10 cellular contexts compared by ENCODE assay signal in genomic region chr5:75894482-75894881, GRCh38.
"Had no signal": no experiment of that assay in that cellular context is flagged by ENCODE, and none has a peak within 500 bp of the region (broad histone marks: within the 10 kb centered on the region; RNA-seq: fewer than 3 reads in every experiment).

No MANE protein-coding gene starts in this region.

- H3K9me3 ChIP-seq: HAP-1 had no signal

- H3K4me3 Mint-ChIP-seq: HFFc6 had no signal

- DNase-seq: GM23248, GOT3, H7, HFFc6, IMR-90, KG1 had no signal

- FAIRE-seq: K562 had no signal

- H3K4me3 ChIP-seq: GM23248, HAP-1, K562 had no signal

- ATAC-seq: HCT116, K562 had no signal

- H3K9ac ChIP-seq: GM23248 had no signal

- H3K4me1 ChIP-seq: HAP-1 had no signal

- H3K36me3 ChIP-seq: HAP-1 had no signal

- H3K27ac Mint-ChIP-seq: HFFc6 had no signal

- H2AFZ ChIP-seq: GM23248 had no signal

- H3K27ac ChIP-seq: GM23248, HL-60 had no signal
